ENCODE assay signal across 7 cellular contexts in the genomic region with DNA sequence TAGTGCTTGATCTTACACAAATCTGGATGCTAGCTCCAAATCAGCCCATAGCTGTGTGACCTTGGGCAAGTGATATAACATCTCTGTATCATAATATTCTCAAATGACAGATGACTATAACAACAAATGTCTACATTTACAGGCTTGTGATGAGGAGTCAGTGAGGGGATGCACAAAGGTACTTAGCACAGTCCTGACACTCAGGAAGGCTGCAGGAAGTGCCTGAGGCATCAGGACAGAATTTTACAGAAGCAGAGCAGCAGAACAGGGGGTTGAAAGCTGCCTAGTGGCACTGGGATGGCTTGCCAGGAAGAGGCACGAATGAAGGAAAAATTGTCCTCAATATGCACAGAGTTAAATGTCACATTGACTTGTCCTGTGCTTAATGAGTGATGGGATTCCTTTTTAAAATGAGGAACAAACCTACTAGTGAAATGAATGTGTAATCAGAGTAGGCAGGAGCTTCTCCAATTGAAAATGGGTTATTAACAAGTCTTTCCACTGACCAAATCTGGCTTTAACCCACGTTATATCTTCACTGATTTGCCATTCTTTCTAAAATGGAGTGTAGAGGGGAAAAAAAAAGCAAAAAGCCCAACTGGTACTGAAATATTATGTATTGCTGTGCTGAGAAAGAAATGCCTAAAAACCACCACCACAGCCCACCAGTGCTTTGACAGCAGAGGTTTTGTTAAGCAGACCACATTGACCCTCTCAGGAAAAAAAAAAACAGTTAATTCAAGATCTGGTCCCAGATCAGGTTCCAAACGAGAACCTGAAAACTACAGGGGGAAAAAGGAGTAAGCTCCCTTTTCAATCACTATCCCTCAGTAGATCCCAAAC. TPM values are rescaled to one million over a fixed set of nuclear protein-coding genes. Genes with fewer than 3 reads are reported as not detected.
DNase-seq lines count a peak whose midpoint lies in the region; ATAC-seq lines count a peak whose summit lies in the region.

No MANE protein-coding gene starts in this region.

- ATAC-seq in GM18870 (IDR thresholded peaks at IDR 0.05; ENCODE audit: unreplicated experiment) (peak; percentile 38), HG03139 (IDR thresholded peaks at IDR 0.05; ENCODE audit: unreplicated experiment) (peak; percentile 39), HG03565 (IDR thresholded peaks at IDR 0.05; ENCODE audit: unreplicated experiment) (no peak)
- peak; percentile 4 to 6 for ATAC-seq in activated naive CD4-positive, alpha-beta T cell treated with anti-CD3 and anti-CD28 coated beads, Interleukin-2, amount 50 U/mL, for 72 hours

- H3K9me3 ChIP-seq in muscle layer of duodenum (ENCODE audit: control insufficient read depth in 1 of 2, low read length in 2 of 2), result no peaks in the 10 kb centered on the region

- H3K27me3 ChIP-seq in muscle layer of duodenum (ENCODE audit: low read depth, low read length), result no peaks in the 10 kb centered on the region

- H3K9me3 Mint-ChIP-seq in activated naive CD4-positive, alpha-beta T cell treated with anti-CD3 and anti-CD28 coated beads, Interleukin-2, amount 50 U/mL, for 72 hours, result peaks cover 0 to 3% of the 10 kb centered on the region in 2 donors

- peaks cover 0 to 3% of the 10 kb centered on the region in 2 donors for H3K36me3 ChIP-seq in muscle layer of duodenum (ENCODE audit: control insufficient read depth in 1 of 2, insufficient read depth in 2 of 2, low read length in 2 of 2)

- peaks cover 23% of the 10 kb centered on the region in 2 donors for H3K36me3 Mint-ChIP-seq in activated naive CD4-positive, alpha-beta T cell treated with anti-CD3 and anti-CD28 coated beads, Interleukin-2, amount 50 U/mL, for 72 hours

- H3K4me3 ChIP-seq in muscle layer of duodenum (ENCODE audit: low read depth in 1 of 2, low read length in 2 of 2), result peak overlapping the region; percentile 8 to 16

- no peak for DNase-seq in activated naive CD4-positive, alpha-beta T cell treated with anti-CD3 and anti-CD28 coated beads, Interleukin-2, amount 50 U/mL, for 72 hours (ENCODE audit: low spot score in 2 of 2)
- DNase-seq in A172 (ENCODE audit: low spot score), result no peak
- no peak for DNase-seq in activated CD4-positive, alpha-beta T cell treated with anti-CD3 and anti-CD28 coated beads, Interleukin-2, amount 50 U/mL, for 48 hours

- peaks cover 36 to 61% of the 10 kb centered on the region in 2 donors for H3K4me1 ChIP-seq in muscle layer of duodenum (ENCODE audit: control insufficient read depth in 1 of 2, insufficient read depth in 2 of 2, low read length in 2 of 2)

- H3K27ac Mint-ChIP-seq in activated naive CD4-positive, alpha-beta T cell treated with anti-CD3 and anti-CD28 coated beads, Interleukin-2, amount 50 U/mL, for 72 hours, result peak overlapping the region; percentile 95 to 99

- peak overlapping the region; percentile 57 for H3K27ac ChIP-seq in muscle layer of duodenum (ENCODE audit: low read length)

RNA-seq across cellular contexts. Expression of a gene that starts 11.6 kb away (rescaled TPM):
- 100 to 1,000 TPM; 158 to 266 TPM for total RNA-seq in activated naive CD4-positive, alpha-beta T cell treated with anti-CD3 and anti-CD28 coated beads, Interleukin-2, amount 50 U/mL, for 72 hours
- 4.0 and 4.7 TPM in 2 replicates for total RNA-seq in A172 (2014; rRNA removed; shearing (Covaris generic))

Comparison
In these comparisons a context has a peak if more than half of its experiments do, and no peak if none do; other contexts are left out.
1. RNA of a gene that starts 11.6 kb away (total RNA-seq): 158 to 266 TPM in activated naive CD4-positive, alpha-beta T cell treated with anti-CD3 and anti-CD28 coated beads, Interleukin-2, amount 50 U/mL, for 72 hours; 4.0 to 4.7 TPM in A172; every median in the first group is over 10 times any median in the second.